Comparison of ENCODE assay signal across 9 cellular contexts in genomic region chr1:185373813-185374524, GRCh38. TPM values are rescaled to one million over a fixed set of nuclear protein-coding genes. Genes with fewer than 3 reads are reported as not detected.
A peak's percentile ranks its signal among the peaks of the same experiment; 100 is the strongest.
DNase-seq lines count a peak whose midpoint lies in the region; TF ChIP-seq lines count a peak whose summit lies in the region.
"Had no signal": no experiment of that assay in that cellular context is flagged by ENCODE, and none has a peak within 500 bp of the region (broad histone marks: within the 10 kb centered on the region; RNA-seq: fewer than 3 reads in every experiment).

No MANE protein-coding gene starts in this region.

- H3K4me1 ChIP-seq in BLaER1 treated with 17β-estradiol and CSF1 and Interleukin-3, amounts not matched to agents 10 nM and 100 nM, result peaks cover 0 to 72% (median 29%) of the 10 kb centered on the region in 10 experiments; a peak in 15 of 20 replicates
- no peaks in the 10 kb centered on the region for H3K4me1 ChIP-seq in SJCRH30

- no peaks in the 10 kb centered on the region for H3K27me3 ChIP-seq in BLaER1 treated with 17β-estradiol and CSF1 and Interleukin-3, amounts not matched to agents 10 nM and 100 nM
- H3K27me3 ChIP-seq in brain microvascular endothelial cell (replicated peaks) (no peaks in the 10 kb centered on the region), SJCRH30 (no peaks in the 10 kb centered on the region)

- peak; percentile 85 for DNase-seq in NB4 (ENCODE audit: low read depth)
- peak; percentile 48 for DNase-seq in brain microvascular endothelial cell
- peak; percentile 44 for DNase-seq in medulla oblongata (ENCODE audit: extremely low spot score)
- no peak for DNase-seq in SJCRH30
- DNase-seq in NCI-H1105 treated with DMSO at 0.1 percent for 48 hours (lab: John Stamatoyannopoulos, UW), result no peak
- no peak for DNase-seq in NCI-H2171 treated with DMSO at 0.1 percent for 48 hours (lab: John Stamatoyannopoulos, UW)
- no peak for DNase-seq in NCI-H2227 (lab: John Stamatoyannopoulos, UW; ENCODE audit: unreplicated experiment)
- DNase-seq: KG1 had no signal

- in situ Hi-C loops in brain microvascular endothelial cell (cut with HindIII; ENCODE audit: low pct_ligation_motif_present, low sequenced_read_pairs), result no loop called here

- TF ChIP-seq CTCF in NB4 (IDR thresholded peaks at IDR 0.05; ENCODE audit: low read depth, low read length), result no peak
- no peak for TF ChIP-seq CTCF in brain microvascular endothelial cell (IDR thresholded peaks at IDR 0.05; ENCODE audit: low read depth, low read length, missing control alignments)

- peak overlapping the region in 4 of 11 experiments; percentile 60 to 72 (median 71); a peak in 8 of 22 replicates for H3K9ac ChIP-seq in BLaER1 treated with 17β-estradiol and CSF1 and Interleukin-3, amounts not matched to agents 10 nM and 100 nM

- no peak for TF ChIP-seq POLR2A in NB4 (IDR thresholded peaks at IDR 0.05; ENCODE audit: extremely low read depth, insufficient read length)

- H3K9me3 ChIP-seq in BLaER1 treated with 17β-estradiol and CSF1 and Interleukin-3, amounts not matched to agents 10 nM and 100 nM (replicated peaks in 1 of 11), result no peaks in the 10 kb centered on the region
- H3K9me3 ChIP-seq in SJCRH30 (replicated peaks), result 0 out of 2 replicates have a peak, but pooled peaks cover 2% of the 10 kb centered on the region

- H4K20me1 ChIP-seq in BLaER1 treated with 17β-estradiol and CSF1 and Interleukin-3, amounts not matched to agents 10 nM and 100 nM, result no peaks in the 10 kb centered on the region

- H3K27ac ChIP-seq in BLaER1 treated with 17β-estradiol and CSF1 and Interleukin-3, amounts not matched to agents 10 nM and 100 nM, result peak overlapping the region in 6 of 11 experiments; percentile 20 to 91 (median 80); a peak in 11 of 22 replicates
- peak overlapping the region; percentile 31 for H3K27ac ChIP-seq in brain microvascular endothelial cell
- H3K27ac ChIP-seq in SJCRH30, result no peak overlapping the region

- H3K4me2 ChIP-seq in BLaER1 treated with 17β-estradiol and CSF1 and Interleukin-3, amounts not matched to agents 10 nM and 100 nM, result peak overlapping the region in 7 of 11 experiments; percentile 12 to 77 (median 64); a peak in 12 of 22 replicates

- no peaks in the 10 kb centered on the region for H3K36me3 ChIP-seq in BLaER1 treated with 17β-estradiol and CSF1 and Interleukin-3, amounts not matched to agents 10 nM and 100 nM
- H3K36me3 ChIP-seq in brain microvascular endothelial cell (replicated peaks) (no peaks in the 10 kb centered on the region), SJCRH30 (no peaks in the 10 kb centered on the region)

- 0 out of 20 replicates have a peak overlapping the region, but pooled peaks of 1 of the 10 experiments have one; percentile 1 for H3K4me3 ChIP-seq in BLaER1 treated with 17β-estradiol and CSF1 and Interleukin-3, amounts not matched to agents 10 nM and 100 nM
- peak overlapping the region; percentile 37 for H3K4me3 ChIP-seq in NB4 (ENCODE audit: low read depth, low read length)
- H3K4me3 ChIP-seq in brain microvascular endothelial cell (ENCODE audit: low read depth, low read length), result no peak overlapping the region
- no peak overlapping the region for H3K4me3 ChIP-seq in SJCRH30

RNA-seq across cellular contexts. Expression of gene IVNS1ABP, which starts 56.9 kb away (rescaled TPM):
- 49.9 and 63.5 TPM in 2 replicates for total RNA-seq in SJCRH30 (2014; rRNA removed; shearing (Covaris generic))

Comparison
In these comparisons a context has a peak if more than half of its experiments do, and no peak if none do; other contexts are left out.
1. DNase-seq: peak in NB4 (single experiment), brain microvascular endothelial cell (single experiment) and medulla oblongata (single experiment); none in SJCRH30 (0 of 2), NCI-H1105 treated with DMSO at 0.1 percent for 48 hours (single experiment), NCI-H2171 treated with DMSO at 0.1 percent for 48 hours (single experiment) and NCI-H2227 (single experiment).